In genomic region chr1:154974808-154975408, GRCh38 we compare ENCODE assay signal across 8 cellular contexts. TPM values are rescaled to one million over a fixed set of nuclear protein-coding genes. Genes with fewer than 3 reads are reported as not detected.
DNase-seq lines count a peak whose midpoint lies in the region; ATAC-seq, FAIRE-seq and TF ChIP-seq lines count a peak whose summit lies in the region.

No MANE protein-coding gene starts in this region.

- POLR2A ChIA-PET in K562 (lab: Yijun Ruan, JAX): interaction anchor here (0.6 to 8.3 kb wide), 10 partner anchors 8 to 45 kb away, joined by 3 to 80 read pairs (median 4); partner anchors contain the start of genes FLAD1, LENEP, PBXIP1 and PYGO2

- peak overlapping the region; percentile 98 for H3K4me2 ChIP-seq in K562 (ENCODE audit: insufficient read depth, low read length)

- TF ChIP-seq CTCF in K562 (IDR thresholded peaks at IDR 0.05 in 2 of 3, conservative IDR thresholded peaks at IDR 0.05 in 1 of 3; ENCODE audit: insufficient read depth in 2 of 3, low read depth in 1 of 3, low read length in 3 of 3): no peak

- H3K79me2 ChIP-seq in K562 (ENCODE audit: control insufficient read depth, insufficient read depth, low read length): peaks cover 79% of the 10 kb centered on the region

- ATAC-seq in GM18519 (IDR thresholded peaks at IDR 0.05; ENCODE audit: low FRiP score, unreplicated experiment) (peak; percentile 26), HG03045 (IDR thresholded peaks at IDR 0.05; ENCODE audit: unreplicated experiment) (peak; percentile 52), K562 (peak; percentile 58)

- in situ Hi-C loops in K562 (cut with MboI): no loop called here

- 1% methylated on average over 28 of the region's 30 CpGs for WGBS in K562 (ENCODE audit: insufficient coverage, low coverage, missing lambda C conversion rate)

- CTCF ChIA-PET in K562 (lab: Yijun Ruan, JAX; ENCODE audit: low intra/inter-chr PET ratio): interaction anchor here (0.6 to 2.3 kb wide), 4 partner anchors 21 to 43 kb away, joined by 3 to 11 read pairs (median 4); no protein-coding TSS in a partner anchor

- BruUV-seq in K562 (replicated peaks; lab: Mats Ljungman, UMichigan): no TSS peak

- peak overlapping the region; percentile 81 for H2AFZ ChIP-seq in K562 (ENCODE audit: low read depth, low read length)

- peak overlapping the region; percentile 99 for H3K27ac ChIP-seq in K562 (ENCODE audit: extremely low read depth, low read depth, low read length)

- intact Hi-C loops in K562 (cut with micrococcal nuclease): loop anchor here (1.0 to 5.0 kb wide), 2 partner anchors 26 to 87 kb away; partner anchors contain the start of gene EFNA4

- H3K9me1 ChIP-seq in K562 (ENCODE audit: control insufficient read depth, insufficient read depth, low read length): no peaks in the 10 kb centered on the region

- H3K27me3 ChIP-seq in K562 (ENCODE audit: control insufficient read depth in 2 of 2, insufficient read depth in 2 of 2, low read length in 2 of 2): no peaks in the 10 kb centered on the region; a peak in 1 of 5 replicates

- FAIRE-seq in K562 (lab: Jason Lieb, UNC): no peak

- peaks cover 39 to 46% of the 10 kb centered on the region in 2 experiments for H3K4me1 ChIP-seq in K562 (replicated peaks in 1 of 2; ENCODE audit: control insufficient read depth in 2 of 2, insufficient read depth in 2 of 2, low read length in 2 of 2)

- no peak; the same call in 1 of the 2 replicates for TF ChIP-seq EP300 in K562 (IDR thresholded peaks at IDR 0.05; ENCODE audit: low read length)

- TF ChIP-seq RAD21 in K562 (CRISPR knock-in tag; conservative IDR thresholded peaks at IDR 0.05 in 1 of 2, IDR thresholded peaks at IDR 0.05 in 1 of 2): 0 out of 4 replicates have a peak, but pooled peaks of 1 of the 2 experiments have one; percentile 7

- H3K4me3 ChIP-seq in K562 (peak overlapping the region; percentile 66), iPS-11a (ENCODE audit: low read depth, low read length) (peak overlapping the region; percentile 68), skeletal muscle cell (ENCODE audit: low read depth, low read length) (peak overlapping the region; percentile 72)

- peaks cover 33% of the 10 kb centered on the region for H3K36me3 ChIP-seq in K562 (ENCODE audit: control insufficient read depth, insufficient read depth, low read length)

- H3K9ac ChIP-seq in K562 (ENCODE audit: insufficient read depth in 1 of 2, low read depth in 2 of 2, low read length in 2 of 2): peak overlapping the region; percentile 89 to 97

- H3K9me3 ChIP-seq in K562 (replicated peaks; ENCODE audit: control insufficient read depth, insufficient read depth, low read depth, low read length): no peaks in the 10 kb centered on the region

- DNase-seq in A172 (ENCODE audit: low spot score): peak; percentile 98
- peak; percentile 96 to 98 for DNase-seq in NCI-H2081 (lab: John Stamatoyannopoulos, UW)
- DNase-seq in T1000 (lab: John Stamatoyannopoulos, UW): peak; percentile 93
- DNase-seq in K562 (ENCODE audit: extremely low read depth in 1 of 4, low spot score in 3 of 4): peak; percentile 84 to 98 (median 89)
- peak; percentile 73 for DNase-seq in skeletal muscle cell (ENCODE audit: low read depth)

- no peaks in the 10 kb centered on the region for H4K20me1 ChIP-seq in K562 (replicated peaks; ENCODE audit: control insufficient read depth, insufficient read depth, low read length)

- peak; percentile 80 for TF ChIP-seq POLR2A in K562 (conservative IDR thresholded peaks at IDR 0.05)

RNA-seq across cellular contexts. Expression of gene CKS1B, which starts 0.4 kb away (rescaled TPM):
- 312 and 369 TPM in 2 replicates for total RNA-seq in A172 (2014; rRNA removed; shearing (Covaris generic))
- total RNA-seq in K562 (2011; cell fraction: chromatin; rRNA removed; ENCODE audit: low replicate concordance): 61.9 and 74.9 TPM in 2 replicates
- 70.0 and 71.3 TPM in 2 replicates for total RNA-seq in K562 (2011; cell fraction: nucleolus; rRNA removed)
- 120 and 182 TPM in 2 replicates for total RNA-seq in K562 (2011; cell fraction: nucleoplasm; rRNA removed)
- 215 and 262 TPM in 2 replicates for total RNA-seq in K562 (2014; rRNA removed)
- 364 and 410 TPM in 2 replicates for total RNA-seq in K562 (2014; rRNA removed; fragmentation: Illumina TruSeq; extraction: Trizol)
- total RNA-seq in K562 (2015; rRNA removed; fragmentation: Illumina TruSeq; extraction: Trizol): 269 and 292 TPM in 2 replicates
- 256 and 270 TPM in 2 replicates for total RNA-seq in K562 (2021)
- 754 and 835 TPM in 2 replicates for polyA plus RNA-seq in K562 (2011; rRNA removed)
- polyA plus RNA-seq in K562 (2011; cell fraction: cytosol; rRNA removed): 831 and 1,136 TPM in 2 replicates
- polyA plus RNA-seq in K562 (2011; cell fraction: nucleus; rRNA removed): 223 and 387 TPM in 2 replicates
- polyA plus RNA-seq in K562 (2012): 544 and 581 TPM in 2 replicates
- polyA plus RNA-seq in K562 (2014; fragmentation: Illumina TruSeq; extraction: Trizol): 611 and 624 TPM in 2 replicates
- polyA plus RNA-seq in K562 (2014; fragmentation: Nextera tagmentation; extraction: Ambion mirVana): 1,000 to 10,000 TPM; 1,039 to 1,103 TPM
- polyA plus RNA-seq in K562 (2014; rRNA removed): 460 and 477 TPM in 2 replicates
- polyA minus RNA-seq in K562 (2011; rRNA and poly(A)+ RNA removed): 383 and 393 TPM in 2 replicates
- polyA minus RNA-seq in K562 (2011; cell fraction: cytosol; rRNA and poly(A)+ RNA removed): 80.9 and 85.6 TPM in 2 replicates
- 24.2 and 63.2 TPM in 2 replicates for polyA minus RNA-seq in K562 (2011; cell fraction: nucleus; rRNA and poly(A)+ RNA removed)

RNA-seq across cellular contexts. Expression of gene SHC1, which starts 4.4 kb away (rescaled TPM):
- 292 and 357 TPM in 2 replicates for total RNA-seq in A172 (2014; rRNA removed; shearing (Covaris generic))
- 85.7 and 174 TPM in 2 replicates for total RNA-seq in K562 (2011; cell fraction: chromatin; rRNA removed; ENCODE audit: low replicate concordance)
- total RNA-seq in K562 (2011; cell fraction: nucleolus; rRNA removed): 69.6 and 76.4 TPM in 2 replicates
- 94.4 and 106 TPM in 2 replicates for total RNA-seq in K562 (2011; cell fraction: nucleoplasm; rRNA removed)
- total RNA-seq in K562 (2014; rRNA removed): 51.9 and 57.2 TPM in 2 replicates
- total RNA-seq in K562 (2014; rRNA removed; fragmentation: Illumina TruSeq; extraction: Trizol): 34.1 and 35.4 TPM in 2 replicates
- 34.4 and 35.9 TPM in 2 replicates for total RNA-seq in K562 (2015; rRNA removed; fragmentation: Illumina TruSeq; extraction: Trizol)
- total RNA-seq in K562 (2021): 66.4 and 68.4 TPM in 2 replicates
- polyA plus RNA-seq in K562 (2011; rRNA removed): 64.8 and 81.2 TPM in 2 replicates
- polyA plus RNA-seq in K562 (2011; cell fraction: cytosol; rRNA removed): 63.5 and 90.8 TPM in 2 replicates
- polyA plus RNA-seq in K562 (2011; cell fraction: nucleus; rRNA removed): 143 and 200 TPM in 2 replicates
- polyA plus RNA-seq in K562 (2012): 57.8 and 71.5 TPM in 2 replicates
- 93.7 and 113 TPM in 2 replicates for polyA plus RNA-seq in K562 (2014; fragmentation: Illumina TruSeq; extraction: Trizol)
- 1 to 10 TPM; 4.1 to 5.4 TPM for polyA plus RNA-seq in K562 (2014; fragmentation: Nextera tagmentation; extraction: Ambion mirVana)
- 57.7 and 58.0 TPM in 2 replicates for polyA plus RNA-seq in K562 (2014; rRNA removed)
- polyA minus RNA-seq in K562 (2011; rRNA and poly(A)+ RNA removed): 45.0 and 49.1 TPM in 2 replicates
- polyA minus RNA-seq in K562 (2011; cell fraction: cytosol; rRNA and poly(A)+ RNA removed): 30.6 and 37.4 TPM in 2 replicates
- polyA minus RNA-seq in K562 (2011; cell fraction: nucleus; rRNA and poly(A)+ RNA removed): 22.3 and 27.7 TPM in 2 replicates

RNA-seq across cellular contexts. Expression of gene FLAD1, which starts 8.2 kb away (rescaled TPM):
- total RNA-seq in A172 (2014; rRNA removed; shearing (Covaris generic)): 63.5 and 65.9 TPM in 2 replicates
- 46.3 and 135 TPM in 2 replicates for total RNA-seq in K562 (2011; cell fraction: chromatin; rRNA removed; ENCODE audit: low replicate concordance)
- 130 and 141 TPM in 2 replicates for total RNA-seq in K562 (2011; cell fraction: nucleolus; rRNA removed)
- 76.0 and 76.6 TPM in 2 replicates for total RNA-seq in K562 (2011; cell fraction: nucleoplasm; rRNA removed)
- total RNA-seq in K562 (2014; rRNA removed): 67.0 and 87.6 TPM in 2 replicates
- total RNA-seq in K562 (2014; rRNA removed; fragmentation: Illumina TruSeq; extraction: Trizol): 41.3 and 56.1 TPM in 2 replicates
- 65.8 and 68.6 TPM in 2 replicates for total RNA-seq in K562 (2015; rRNA removed; fragmentation: Illumina TruSeq; extraction: Trizol)
- 74.4 and 79.8 TPM in 2 replicates for total RNA-seq in K562 (2021)
- 61.2 and 75.6 TPM in 2 replicates for polyA plus RNA-seq in K562 (2011; rRNA removed)
- 82.9 and 126 TPM in 2 replicates for polyA plus RNA-seq in K562 (2011; cell fraction: cytosol; rRNA removed)
- 209 and 292 TPM in 2 replicates for polyA plus RNA-seq in K562 (2011; cell fraction: nucleus; rRNA removed)
- 54.0 and 57.9 TPM in 2 replicates for polyA plus RNA-seq in K562 (2012)
- polyA plus RNA-seq in K562 (2014; fragmentation: Illumina TruSeq; extraction: Trizol): 78.8 and 82.3 TPM in 2 replicates
- 10 to 100 TPM; 24.9 to 46.7 TPM for polyA plus RNA-seq in K562 (2014; fragmentation: Nextera tagmentation; extraction: Ambion mirVana)
- 85.8 and 98.9 TPM in 2 replicates for polyA plus RNA-seq in K562 (2014; rRNA removed)
- 50.8 and 69.7 TPM in 2 replicates for polyA minus RNA-seq in K562 (2011; rRNA and poly(A)+ RNA removed)
- polyA minus RNA-seq in K562 (2011; cell fraction: cytosol; rRNA and poly(A)+ RNA removed): 40.4 and 52.6 TPM in 2 replicates
- 49.7 and 53.7 TPM in 2 replicates for polyA minus RNA-seq in K562 (2011; cell fraction: nucleus; rRNA and poly(A)+ RNA removed)

RNA-seq across cellular contexts. Expression of gene PYGO2, which starts 13.3 kb away (rescaled TPM):
- 27.1 and 27.5 TPM in 2 replicates for total RNA-seq in A172 (2014; rRNA removed; shearing (Covaris generic))
- 24.1 and 50.9 TPM in 2 replicates for total RNA-seq in K562 (2011; cell fraction: chromatin; rRNA removed; ENCODE audit: low replicate concordance)
- total RNA-seq in K562 (2011; cell fraction: nucleolus; rRNA removed): 40.4 and 41.1 TPM in 2 replicates
- 36.8 and 44.0 TPM in 2 replicates for total RNA-seq in K562 (2011; cell fraction: nucleoplasm; rRNA removed)
- 18.2 and 28.9 TPM in 2 replicates for total RNA-seq in K562 (2014; rRNA removed)
- total RNA-seq in K562 (2014; rRNA removed; fragmentation: Illumina TruSeq; extraction: Trizol): 15.2 and 15.8 TPM in 2 replicates
- 17.7 and 18.1 TPM in 2 replicates for total RNA-seq in K562 (2015; rRNA removed; fragmentation: Illumina TruSeq; extraction: Trizol)
- 36.2 and 36.7 TPM in 2 replicates for total RNA-seq in K562 (2021)
- polyA plus RNA-seq in K562 (2011; rRNA removed): 23.5 and 28.3 TPM in 2 replicates
- polyA plus RNA-seq in K562 (2011; cell fraction: cytosol; rRNA removed): 26.2 and 37.5 TPM in 2 replicates
- polyA plus RNA-seq in K562 (2011; cell fraction: nucleus; rRNA removed): 43.0 and 57.2 TPM in 2 replicates
- 25.4 and 27.4 TPM in 2 replicates for polyA plus RNA-seq in K562 (2012)
- polyA plus RNA-seq in K562 (2014; fragmentation: Illumina TruSeq; extraction: Trizol): 32.5 and 34.3 TPM in 2 replicates
- 1 to 10 TPM; 8.3 to 8.6 TPM for polyA plus RNA-seq in K562 (2014; fragmentation: Nextera tagmentation; extraction: Ambion mirVana)
- 24.6 and 28.1 TPM in 2 replicates for polyA plus RNA-seq in K562 (2014; rRNA removed)
- 14.7 and 16.1 TPM in 2 replicates for polyA minus RNA-seq in K562 (2011; rRNA and poly(A)+ RNA removed)
- polyA minus RNA-seq in K562 (2011; cell fraction: cytosol; rRNA and poly(A)+ RNA removed): 13.7 and 16.1 TPM in 2 replicates
- 13.5 and 15.3 TPM in 2 replicates for polyA minus RNA-seq in K562 (2011; cell fraction: nucleus; rRNA and poly(A)+ RNA removed)

RNA-seq across cellular contexts. Expression of gene LENEP, which starts 18.5 kb away (rescaled TPM):
- not detected in 2 replicates for total RNA-seq in A172 (2014; rRNA removed; shearing (Covaris generic))
- total RNA-seq in K562 (2011; cell fraction: chromatin; rRNA removed; ENCODE audit: low replicate concordance): 4.5 and 15.4 TPM in 2 replicates
- 2.9 and 8.3 TPM in 2 replicates for total RNA-seq in K562 (2011; cell fraction: nucleolus; rRNA removed)
- total RNA-seq in K562 (2011; cell fraction: nucleoplasm; rRNA removed): 7.6 and 10.0 TPM in 2 replicates
- total RNA-seq in K562 (2014; rRNA removed) (0.24 and 0.86 TPM in 2 replicates), K562 (2014; rRNA removed; fragmentation: Illumina TruSeq; extraction: Trizol) (0.47 TPM in 1 of 2 replicates, not detected in the other), K562 (2015; rRNA removed; fragmentation: Illumina TruSeq; extraction: Trizol) (0.45 and 0.87 TPM in 2 replicates), K562 (2021) (0.56 TPM in 1 of 2 replicates, not detected in the other)
- polyA plus RNA-seq in K562 (2011; rRNA removed) (not detected in 2 replicates), K562 (2014; fragmentation: Illumina TruSeq; extraction: Trizol) (not detected in 2 replicates), K562 (2014; fragmentation: Nextera tagmentation; extraction: Ambion mirVana) (not detected), K562 (2014; rRNA removed) (0.23 and 0.35 TPM in 2 replicates)
- polyA plus RNA-seq in K562 (2011; cell fraction: cytosol; rRNA removed): not detected in 2 replicates
- polyA plus RNA-seq in K562 (2011; cell fraction: nucleus; rRNA removed): 1.0 and 1.1 TPM in 2 replicates
- 0.17 and 0.59 TPM in 2 replicates for polyA plus RNA-seq in K562 (2012)
- 1.4 and 3.2 TPM in 2 replicates for polyA minus RNA-seq in K562 (2011; rRNA and poly(A)+ RNA removed)
- not detected in 2 replicates for polyA minus RNA-seq in K562 (2011; cell fraction: cytosol; rRNA and poly(A)+ RNA removed)
- polyA minus RNA-seq in K562 (2011; cell fraction: nucleus; rRNA and poly(A)+ RNA removed): 1.1 and 3.6 TPM in 2 replicates

Comparison
In these comparisons a context has a peak if more than half of its experiments do, and no peak if none do; other contexts are left out.
1. Peak in every context shown above with its lines: DNase-seq, ATAC-seq, H3K4me3 ChIP-seq and H3K27ac ChIP-seq.